31 cellular contexts compared by ENCODE assay signal in the genomic region with DNA sequence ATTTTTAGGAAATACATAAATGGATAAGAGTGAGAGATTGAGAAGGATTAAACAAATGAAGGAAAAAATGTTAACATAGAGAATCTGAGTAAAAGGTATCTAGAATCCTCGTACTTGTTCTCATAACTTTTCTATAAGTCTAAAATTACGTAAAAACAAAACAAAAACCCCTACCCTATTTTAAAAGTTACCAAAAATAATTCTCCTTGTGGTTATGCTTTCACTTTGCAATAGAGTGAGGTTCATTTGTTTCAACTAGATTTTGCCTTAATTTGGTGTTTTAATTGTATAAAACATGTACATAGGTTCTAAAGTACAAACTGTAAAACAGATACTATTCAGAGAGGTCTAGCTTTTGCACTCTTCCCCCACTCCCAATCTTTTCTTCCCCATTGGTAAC. TPM values are rescaled to one million over a fixed set of nuclear protein-coding genes. Genes with fewer than 3 reads are reported as not detected.
"Had no signal": no experiment of that assay in that cellular context is flagged by ENCODE, and none has a peak within 500 bp of the region (broad histone marks: within the 10 kb centered on the region; RNA-seq: fewer than 3 reads in every experiment).

No MANE protein-coding gene starts in this region.

- FAIRE-seq: bronchial epithelial cell had no signal

- H3K27ac ChIP-seq: ascending aorta, brain microvascular endothelial cell, esophagus muscularis mucosa, foreskin keratinocyte, gastrocnemius medialis, heart left ventricle had no signal

- ATAC-seq: activated CD4-positive, alpha-beta T cell treated with anti-CD3 and anti-CD28 coated beads for 36 hours; activated CD8-positive, alpha-beta memory T cell treated with anti-CD3 and anti-CD28 coated beads, Interleukin-2, amount 10 ng/mL, durations not matched to agents 7 days and 5 days; activated CD8-positive, alpha-beta T cell treated with anti-CD3 and anti-CD28 coated beads, Interleukin-2, amount 10 ng/mL, durations not matched to agents 7 days and 5 days; activated naive CD4-positive, alpha-beta T cell treated with anti-CD3 and anti-CD28 coated beads, Interleukin-2, amount 50 U/mL, for 72 hours; activated T-cell treated with anti-CD3 and anti-CD28 coated beads, Interleukin-2, amount 50 U/mL, for 72 hours; effector memory CD8-positive, alpha-beta T cell; foreskin keratinocyte; gastrocnemius medialis; heart left ventricle had no signal

- DNase-seq: activated CD4-positive, alpha-beta memory T cell treated with anti-CD3 and anti-CD28 coated beads for 36 hours; activated CD4-positive, alpha-beta T cell treated with anti-CD3 and anti-CD28 coated beads for 36 hours; activated CD4-positive, alpha-beta T cell treated with anti-CD3 and anti-CD28 coated beads, Interleukin-2, amount 10 ng/mL, durations not matched to agents 24 days and 14 days; activated CD4-positive, CD25-positive, alpha-beta regulatory T cell; activated CD4-positive, CD25-positive, alpha-beta regulatory T cell treated with anti-CD3 and anti-CD28 coated beads, Interleukin-2, amount 50 U/mL, for 72 hours; activated CD8-positive, alpha-beta memory T cell treated with anti-CD3 and anti-CD28 coated beads, Interleukin-2, amount 10 ng/mL, durations not matched to agents 7 days and 5 days; activated CD8-positive, alpha-beta memory T cell treated with anti-CD3 and anti-CD28 coated beads, Interleukin-2, amount 50 U/mL, for 4 hours; activated CD8-positive, alpha-beta T cell treated with anti-CD3 and anti-CD28 coated beads, Interleukin-2, amount 10 ng/mL, durations not matched to agents 7 days and 5 days; activated gamma-delta T cell; activated naive CD4-positive, alpha-beta T cell; activated naive CD4-positive, alpha-beta T cell treated with anti-CD3 and anti-CD28 coated beads, Interleukin-2, amount 10 ng/mL, durations not matched to agents 7 days and 5 days; activated naive CD8-positive, alpha-beta T cell treated with anti-CD3 and anti-CD28 coated beads, Interleukin-2, amount 10 ng/mL, durations not matched to agents 7 days and 5 days; activated T-cell treated with anti-CD3 and anti-CD28 coated beads, Interleukin-2, amount 50 U/mL, for 1 hour; activated T-cell treated with anti-CD3 and anti-CD28 coated beads, Interleukin-2, amount 50 U/mL, for 72 hours; brain microvascular endothelial cell; cortex of kidney; dermis blood vessel endothelial cell; effector CD4-positive, alpha-beta T cell; effector memory CD8-positive, alpha-beta T cell; erythroblast; foreskin keratinocyte; gastrocnemius medialis; glutamatergic neuron; heart left ventricle; T-helper 2 cell had no signal

- H3K36me3 ChIP-seq: ascending aorta, brain microvascular endothelial cell, esophagus muscularis mucosa, gastrocnemius medialis, heart left ventricle had no signal

- H3K9me3 ChIP-seq: ascending aorta, esophagus muscularis mucosa, gastrocnemius medialis, heart left ventricle had no signal

- H3K4me3 ChIP-seq: ascending aorta, esophagus muscularis mucosa, gastrocnemius medialis, heart left ventricle had no signal

- H3K27me3 ChIP-seq: ascending aorta, brain microvascular endothelial cell, esophagus muscularis mucosa, foreskin keratinocyte, gastrocnemius medialis, heart left ventricle had no signal

RNA-seq across cellular contexts. Expression of a gene that starts 3.8 kb away (rescaled TPM):
- total RNA-seq: bronchial epithelial cell, dermis blood vessel endothelial cell, foreskin keratinocyte had no signal

RNA-seq across cellular contexts. Expression of a gene that starts 39.0 kb away (rescaled TPM):
- total RNA-seq: activated CD4-positive, alpha-beta T cell treated with anti-CD3 and anti-CD28 coated beads, Interleukin-2, amount 10 ng/mL, durations not matched to agents 24 days and 14 days; activated naive CD4-positive, alpha-beta T cell treated with anti-CD3 and anti-CD28 coated beads, Interleukin-2, amount 50 U/mL, for 72 hours; ascending aorta; bronchial epithelial cell; cardiac septum; cerebellum; dermis blood vessel endothelial cell; foreskin keratinocyte; gastrocnemius medialis had no signal
